ENCODE assay signal across 28 cellular contexts in genomic region chr2:134438371-134438770, GRCh38.
"Had no signal": no experiment of that assay in that cellular context is flagged by ENCODE, and none has a peak within 500 bp of the region (broad histone marks: within the 10 kb centered on the region; RNA-seq: fewer than 3 reads in every experiment).

No MANE protein-coding gene starts in this region.

- H3K4me2 ChIP-seq: neural progenitor cell had no signal

- H3K4me3 Mint-ChIP-seq: activated CD4-positive, alpha-beta memory T cell treated with anti-CD3 and anti-CD28 coated beads, Interleukin-2, amount 10 ng/mL, durations not matched to agents 7 days and 5 days; activated CD4-positive, alpha-beta T cell treated with anti-CD3 and anti-CD28 coated beads, Interleukin-2, amount 10 ng/mL, durations not matched to agents 24 days and 14 days; activated T-cell treated with anti-CD3 and anti-CD28 coated beads, Interleukin-2, amount 50 U/mL, for 4 hours; natural killer cell; neural progenitor cell; T-helper 1 cell treated with Interleukin-12 subunit alpha and Interleukin-12 subunit beta and Interleukin-4 antibody, amounts not matched to agents 30 μg/mL and 1 μg/mL, for 36 hours had no signal

- H3K4me1 Mint-ChIP-seq: activated CD4-positive, alpha-beta memory T cell treated with anti-CD3 and anti-CD28 coated beads, Interleukin-2, amount 10 ng/mL, durations not matched to agents 7 days and 5 days; activated CD4-positive, alpha-beta T cell treated with anti-CD3 and anti-CD28 coated beads, Interleukin-2, amount 10 ng/mL, durations not matched to agents 24 days and 14 days; neural progenitor cell had no signal

- H3K4me1 ChIP-seq: breast epithelium, gastrocnemius medialis, neural progenitor cell, suprapubic skin, tibial artery had no signal

- H2AFZ ChIP-seq: neural progenitor cell had no signal

- H3K9me3 ChIP-seq: breast epithelium, gastrocnemius medialis, suprapubic skin, tibial artery had no signal

- H3K9me3 Mint-ChIP-seq: activated CD4-positive, alpha-beta memory T cell treated with anti-CD3 and anti-CD28 coated beads, Interleukin-2, amount 10 ng/mL, durations not matched to agents 7 days and 5 days; activated CD4-positive, alpha-beta T cell treated with anti-CD3 and anti-CD28 coated beads, Interleukin-2, amount 10 ng/mL, durations not matched to agents 24 days and 14 days; activated naive CD4-positive, alpha-beta T cell treated with anti-CD3 and anti-CD28 coated beads, Interleukin-2, amount 50 U/mL, for 72 hours; activated T-cell treated with anti-CD3 and anti-CD28 coated beads, Interleukin-2, amount 50 U/mL, for 4 hours; activated T-helper 2 cell treated with anti-CD3 and anti-CD28 coated beads, Interferon-gamma antibody, Interleukin-2, Interleukin-4, amounts not matched to agents 10 μg/mL and 5 μg/mL and 100 μg/mL, durations not matched to agents 14 hours and 24 hours and 36 hours; natural killer cell; neural progenitor cell; T-helper 1 cell treated with Interleukin-12 subunit alpha and Interleukin-12 subunit beta and Interleukin-4 antibody, amounts not matched to agents 30 μg/mL and 1 μg/mL, for 36 hours had no signal

- H3K9ac ChIP-seq: neural progenitor cell had no signal

- H3K27me3 Mint-ChIP-seq: activated CD4-positive, alpha-beta memory T cell treated with anti-CD3 and anti-CD28 coated beads, Interleukin-2, amount 10 ng/mL, durations not matched to agents 7 days and 5 days; activated CD4-positive, alpha-beta T cell treated with anti-CD3 and anti-CD28 coated beads, Interleukin-2, amount 10 ng/mL, durations not matched to agents 24 days and 14 days had no signal

- H3K36me3 ChIP-seq: breast epithelium, gastrocnemius medialis, neural progenitor cell had no signal

- DNase-seq: activated CD4-positive, alpha-beta memory T cell treated with anti-CD3 and anti-CD28 coated beads, Interleukin-2, amount 10 ng/mL, durations not matched to agents 7 days and 5 days; activated CD4-positive, alpha-beta T cell treated with anti-CD3 and anti-CD28 coated beads, Interleukin-2, amount 10 ng/mL, durations not matched to agents 24 days and 14 days; activated T-cell treated with anti-CD3 and anti-CD28 coated beads, Interleukin-2, amount 50 U/mL, for 4 hours; dermis blood vessel endothelial cell; effector CD8-positive, alpha-beta T cell; erythroblast; gastrocnemius medialis; glutamatergic neuron; left ventricle myocardium superior; mammary epithelial cell; natural killer cell; stimulated activated CD4-positive, alpha-beta T cell treated with anti-CD3 and anti-CD28 coated beads, Interleukin-12 subunit alpha, Interleukin-12 subunit beta, amount 100 ng/mL, for 4 hours; stimulated activated CD4-positive, alpha-beta T cell treated with anti-CD3 and anti-CD28 coated beads, Interleukin-4, amount 100 ng/mL, for 1 hour; SW 1271; T1000; tibial artery; WERI-Rb-1 had no signal

- H3K27ac Mint-ChIP-seq: activated CD4-positive, alpha-beta memory T cell treated with anti-CD3 and anti-CD28 coated beads, Interleukin-2, amount 10 ng/mL, durations not matched to agents 7 days and 5 days; activated CD4-positive, alpha-beta T cell treated with anti-CD3 and anti-CD28 coated beads, Interleukin-2, amount 10 ng/mL, durations not matched to agents 24 days and 14 days; activated naive CD4-positive, alpha-beta T cell treated with anti-CD3 and anti-CD28 coated beads, Interleukin-2, amount 50 U/mL, for 72 hours; activated T-helper 2 cell treated with anti-CD3 and anti-CD28 coated beads, Interferon-gamma antibody, Interleukin-2, Interleukin-4, amounts not matched to agents 10 μg/mL and 5 μg/mL and 100 μg/mL, durations not matched to agents 14 hours and 24 hours and 36 hours; natural killer cell; neural progenitor cell; T-helper 1 cell treated with Interleukin-12 subunit alpha and Interleukin-12 subunit beta and Interleukin-4 antibody, amounts not matched to agents 30 μg/mL and 1 μg/mL, for 36 hours had no signal

- ATAC-seq: activated CD4-positive, CD25-positive, alpha-beta regulatory T cell treated with anti-CD3 and anti-CD28 coated beads, Interleukin-2, amount 50 U/mL, for 24 hours; activated naive CD4-positive, alpha-beta T cell treated with anti-CD3 and anti-CD28 coated beads, Interleukin-2, amount 50 U/mL, for 72 hours; activated T-cell treated with anti-CD3 and anti-CD28 coated beads, Interleukin-2, amount 50 U/mL, for 4 hours; gastrocnemius medialis; left ventricle myocardium superior; natural killer cell; sciatic nerve had no signal

- FAIRE-seq: colon, islet of Langerhans had no signal

- H3K27ac ChIP-seq: breast epithelium, gastrocnemius medialis, neural progenitor cell, skin epidermis, suprapubic skin, tibial artery, WERI-Rb-1 had no signal

- H3K36me3 Mint-ChIP-seq: activated naive CD4-positive, alpha-beta T cell treated with anti-CD3 and anti-CD28 coated beads, Interleukin-2, amount 50 U/mL, for 72 hours; natural killer cell had no signal

- H3K4me3 ChIP-seq: breast epithelium, gastrocnemius medialis, neural progenitor cell, skin epidermis, suprapubic skin, tibial artery had no signal

- H3K27me3 ChIP-seq: breast epithelium, gastrocnemius medialis, suprapubic skin, tibial artery had no signal
